In genomic region chr1:53359934-53360276, GRCh38 we compare ENCODE assay signal across 26 cellular contexts.
"Had no signal": no experiment of that assay in that cellular context is flagged by ENCODE, and none has a peak within 500 bp of the region (broad histone marks: within the 10 kb centered on the region; RNA-seq: fewer than 3 reads in every experiment).

No MANE protein-coding gene starts in this region.

- H3K4me1 Mint-ChIP-seq: activated naive CD8-positive, alpha-beta T cell treated with anti-CD3 and anti-CD28 coated beads, Interleukin-2, amount 50 U/mL, for 24 hours had no signal

- H3K36me3 ChIP-seq: esophagus squamous epithelium, left lung, lower lobe of right lung, sigmoid colon, stomach, thyroid gland had no signal

- H3K4me3 Mint-ChIP-seq: activated naive CD8-positive, alpha-beta T cell treated with anti-CD3 and anti-CD28 coated beads, Interleukin-2, amount 50 U/mL, for 24 hours; dendritic cell treated with granulocyte-macrophage colony-stimulating factor and Interleukin-4, amounts not matched to agents 40 ng/mL and 50 ng/mL, for 4 days; naive thymus-derived CD8-positive, alpha-beta T cell; neural crest cell; stimulated activated naive B cell treated with anti-CD40 and anti-IgM and Interleukin-4, amounts not matched to agents 10 μg/mL and 1 μg/mL and 100 μg/mL, for 72 hours had no signal

- H2AFZ ChIP-seq: parathyroid adenoma had no signal

- H3K9ac ChIP-seq: parathyroid adenoma had no signal

- H3K4me1 ChIP-seq: esophagus squamous epithelium, left lung, lower lobe of right lung, parathyroid adenoma, psoas muscle, sigmoid colon, stomach, thyroid gland had no signal

- H3K4me3 ChIP-seq: esophagus squamous epithelium, left lung, lower lobe of right lung, psoas muscle, sigmoid colon, stomach, thyroid gland had no signal

- ATAC-seq: activated naive CD8-positive, alpha-beta T cell treated with anti-CD3 and anti-CD28 coated beads, Interleukin-2, amount 50 U/mL, for 24 hours; left lung; lower lobe of right lung; naive thymus-derived CD8-positive, alpha-beta T cell; psoas muscle; stimulated activated naive B cell treated with anti-CD40 and anti-IgM and Interleukin-4, amounts not matched to agents 10 μg/mL and 1 μg/mL and 100 μg/mL, for 72 hours had no signal

- H3K27me3 ChIP-seq: esophagus squamous epithelium, left lung, sigmoid colon, thyroid gland had no signal

- H3K27ac Mint-ChIP-seq: activated naive CD8-positive, alpha-beta T cell treated with anti-CD3 and anti-CD28 coated beads, Interleukin-2, amount 50 U/mL, for 24 hours; dendritic cell treated with granulocyte-macrophage colony-stimulating factor and Interleukin-4, amounts not matched to agents 40 ng/mL and 50 ng/mL, for 4 days; naive thymus-derived CD8-positive, alpha-beta T cell; stimulated activated naive B cell treated with anti-CD40 and anti-IgM and Interleukin-4, amounts not matched to agents 10 μg/mL and 1 μg/mL and 100 μg/mL, for 72 hours had no signal

- H3K27ac ChIP-seq: esophagus squamous epithelium, left lung, lower lobe of right lung, parathyroid adenoma, psoas muscle, sigmoid colon, stomach, thyroid gland had no signal

- DNase-seq: activated CD4-positive, alpha-beta T cell treated with anti-CD3 and anti-CD28 coated beads for 48 hours; activated CD4-positive, alpha-beta T cell treated with anti-CD3 and anti-CD28 coated beads, Interleukin-2, amount 50 U/mL, for 48 hours; activated gamma-delta T cell; activated naive CD4-positive, alpha-beta T cell treated with anti-CD3 and anti-CD28 coated beads, Interleukin-2, amount 50 U/mL, for 16 hours; activated naive CD8-positive, alpha-beta T cell treated with anti-CD3 and anti-CD28 coated beads, Interleukin-2, amount 50 U/mL, for 24 hours; amygdala; central memory CD4-positive, alpha-beta T cell; effector CD4-positive, alpha-beta T cell; esophagus squamous epithelium; foreskin melanocyte; lower lobe of right lung; mesenchymal stem cell; occipital lobe; psoas muscle; small intestine; stimulated activated CD4-positive, alpha-beta T cell treated with anti-CD3 and anti-CD28 coated beads, Interleukin-1b, Interleukin-23, amount 100 ng/mL, for 48 hours; stimulated activated CD4-positive, alpha-beta T cell treated with anti-CD3 and anti-CD28 coated beads, Interleukin-4, amount 100 ng/mL, for 4 hours; stimulated activated naive B cell treated with anti-CD40 and anti-IgM and Interleukin-4, amounts not matched to agents 10 μg/mL and 1 μg/mL and 100 μg/mL, for 72 hours; thyroid gland had no signal

- H3K9me3 ChIP-seq: psoas muscle, thyroid gland had no signal
